ENCODE assay signal across 17 cellular contexts in the genomic region with DNA sequence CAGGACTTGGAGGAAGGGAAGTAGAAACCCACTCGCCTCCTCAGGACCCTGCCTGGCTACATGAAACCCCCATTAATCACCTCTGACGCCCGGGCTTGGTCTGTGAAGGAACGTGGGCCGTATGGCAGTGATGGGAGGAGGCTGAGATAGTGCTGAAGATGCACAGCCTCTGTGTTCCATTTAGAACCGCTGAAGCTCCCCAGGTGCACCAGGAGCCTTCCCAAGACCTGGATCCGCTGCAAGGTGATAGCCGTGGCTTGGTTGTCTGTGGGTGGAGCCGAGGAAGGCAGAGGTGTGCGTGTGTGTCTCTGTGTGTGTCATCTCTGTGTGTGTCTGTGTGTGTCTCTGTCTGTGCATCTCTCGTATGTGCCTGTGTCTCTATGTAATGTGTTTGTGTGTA.
"Had no signal": no experiment of that assay in that cellular context is flagged by ENCODE, and none has a peak within 500 bp of the region (broad histone marks: within the 10 kb centered on the region; RNA-seq: fewer than 3 reads in every experiment).

No MANE protein-coding gene starts in this region.

- ATAC-seq: WTC11 had no signal

- H3K9me3 Mint-ChIP-seq: activated naive CD4-positive, alpha-beta T cell treated with anti-CD3 and anti-CD28 coated beads, Interleukin-2, amount 10 ng/mL, durations not matched to agents 7 days and 5 days; immature natural killer cell; type B pancreatic cell; WTC11 had no signal

- DNase-seq: activated CD4-positive, alpha-beta T cell treated with anti-CD3 and anti-CD28 coated beads for 48 hours; activated CD8-positive, alpha-beta memory T cell treated with anti-CD3 and anti-CD28 coated beads for 24 hours; activated naive CD4-positive, alpha-beta T cell treated with anti-CD3 and anti-CD28 coated beads, Interleukin-2, amount 10 ng/mL, durations not matched to agents 7 days and 5 days; cortex of kidney; erythroblast; glutamatergic neuron; immature natural killer cell; left cardiac atrium; mammary epithelial cell; retina; SK-N-SH; stimulated activated CD4-positive, alpha-beta T cell treated with anti-CD3 and anti-CD28 coated beads, Interleukin-4, amount 100 ng/mL, for 4 hours; T-helper 1 cell had no signal

- H3K9me3 ChIP-seq: SK-N-SH had no signal

- H3K27ac ChIP-seq: parathyroid adenoma had no signal

- H3K4me3 Mint-ChIP-seq: activated naive CD4-positive, alpha-beta T cell treated with anti-CD3 and anti-CD28 coated beads, Interleukin-2, amount 10 ng/mL, durations not matched to agents 7 days and 5 days; immature natural killer cell; type B pancreatic cell; WTC11 had no signal

- H3K4me1 ChIP-seq: parathyroid adenoma had no signal

- H3K27ac Mint-ChIP-seq: activated naive CD4-positive, alpha-beta T cell treated with anti-CD3 and anti-CD28 coated beads, Interleukin-2, amount 10 ng/mL, durations not matched to agents 7 days and 5 days; immature natural killer cell; type B pancreatic cell; WTC11 had no signal

- H3K36me3 Mint-ChIP-seq: activated naive CD4-positive, alpha-beta T cell treated with anti-CD3 and anti-CD28 coated beads, Interleukin-2, amount 10 ng/mL, durations not matched to agents 7 days and 5 days; immature natural killer cell; WTC11 had no signal

- H3K4me3 ChIP-seq: skin epidermis had no signal

- H3K4me1 Mint-ChIP-seq: activated naive CD4-positive, alpha-beta T cell treated with anti-CD3 and anti-CD28 coated beads, Interleukin-2, amount 10 ng/mL, durations not matched to agents 7 days and 5 days; immature natural killer cell had no signal
